Comparison of ENCODE assay signal across 1 cellular context in genomic region chr1:27660300-27660837, GRCh38.
TF ChIP-seq lines count a peak whose summit lies in the region.

No MANE protein-coding gene starts in this region.

TF ChIP-seq in H1, 55 proteins besides CTCF, POLR2A, EP300 and RAD21:
- TF ChIP-seq, protein P1, sequence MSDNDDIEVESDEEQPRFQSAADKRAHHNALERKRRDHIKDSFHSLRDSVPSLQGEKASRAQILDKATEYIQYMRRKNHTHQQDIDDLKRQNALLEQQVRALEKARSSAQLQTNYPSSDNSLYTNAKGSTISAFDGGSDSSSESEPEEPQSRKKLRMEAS (IDR thresholded peaks at IDR 0.05), result no peak
- TF ChIP-seq POU5F1 (IDR thresholded peaks at IDR 0.05; ENCODE audit: low read depth, low read length) (no peak), JUND (IDR thresholded peaks at IDR 0.05; ENCODE audit: low read length) (no peak), BRCA1 (IDR thresholded peaks at IDR 0.05; ENCODE audit: low read depth, low read length) (no peak), NRF1 (IDR thresholded peaks at IDR 0.05; ENCODE audit: low read depth, low read length) (no peak), SAP30 (IDR thresholded peaks at IDR 0.05; ENCODE audit: insufficient read depth, insufficient replicate concordance, low read length) (no peak), FOSL1 (IDR thresholded peaks at IDR 0.05; ENCODE audit: insufficient read depth, low read depth, low read length) (no peak), GTF2F1 (IDR thresholded peaks at IDR 0.05; ENCODE audit: borderline replicate concordance, low read depth, low read length) (no peak), CEBPB (IDR thresholded peaks at IDR 0.05; ENCODE audit: low read depth, low read length) (no peak), ASH2L (IDR thresholded peaks at IDR 0.05; ENCODE audit: low read length) (no peak)
- TF ChIP-seq, protein P2, sequence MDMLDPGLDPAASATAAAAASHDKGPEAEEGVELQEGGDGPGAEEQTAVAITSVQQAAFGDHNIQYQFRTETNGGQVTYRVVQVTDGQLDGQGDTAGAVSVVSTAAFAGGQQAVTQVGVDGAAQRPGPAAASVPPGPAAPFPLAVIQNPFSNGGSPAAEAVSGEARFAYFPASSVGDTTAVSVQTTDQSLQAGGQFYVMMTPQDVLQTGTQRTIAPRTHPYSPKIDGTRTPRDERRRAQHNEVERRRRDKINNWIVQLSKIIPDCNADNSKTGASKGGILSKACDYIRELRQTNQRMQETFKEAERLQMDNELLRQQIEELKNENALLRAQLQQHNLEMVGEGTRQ (IDR thresholded peaks at IDR 0.05; ENCODE audit: low read length), result no peak
